1 cellular context compared by ENCODE assay signal in genomic region chr11:118673361-118674093, GRCh38.
TF ChIP-seq lines count a peak whose summit lies in the region.

No MANE protein-coding gene starts in this region.

TF ChIP-seq in HepG2, 621 proteins besides CTCF, POLR2A, EP300 and RAD21 (continued from another document and continues in another):
- no peak for TF ChIP-seq USF2 (IDR thresholded peaks at IDR 0.05; ENCODE audit: low read depth, low read length)
- TF ChIP-seq USF2 (CRISPR knock-in tag; IDR thresholded peaks at IDR 0.05; ENCODE audit: borderline replicate concordance) = no peak
- TF ChIP-seq ZNF44 (CRISPR knock-in tag; IDR thresholded peaks at IDR 0.05) = 0 out of 2 replicates have a peak, but pooled peaks have one; percentile 27
- TF ChIP-seq ZNF564 (CRISPR knock-in tag; IDR thresholded peaks at IDR 0.05) = no peak
- TF ChIP-seq FOXK1 (CRISPR knock-in tag; IDR thresholded peaks at IDR 0.05; ENCODE audit: borderline replicate concordance, low read depth) = no peak
- TF ChIP-seq ZNF674 (CRISPR knock-in tag; IDR thresholded peaks at IDR 0.05; ENCODE audit: low read depth) = no peak
- TF ChIP-seq KAT2B (IDR thresholded peaks at IDR 0.05; ENCODE audit: borderline replicate concordance, low read depth, low read length) = no peak
- no peak for TF ChIP-seq ATM (IDR thresholded peaks at IDR 0.05; ENCODE audit: borderline replicate concordance)
- TF ChIP-seq BCL3 (CRISPR knock-in tag; IDR thresholded peaks at IDR 0.05) = no peak
- peak; percentile 38; the same call in 1 of the 2 replicates for TF ChIP-seq PATZ1 (CRISPR knock-in tag; IDR thresholded peaks at IDR 0.05)
- TF ChIP-seq ZFX (CRISPR knock-in tag; IDR thresholded peaks at IDR 0.05; ENCODE audit: low read depth) = peak; percentile 56
- TF ChIP-seq SETDB1 (CRISPR knock-in tag; IDR thresholded peaks at IDR 0.05; ENCODE audit: borderline replicate concordance) = no peak
- no peak for TF ChIP-seq EZH2 (conservative IDR thresholded peaks at IDR 0.05; ENCODE audit: low read depth, low read length)
- no peak for TF ChIP-seq ZNF318 (CRISPR knock-in tag; IDR thresholded peaks at IDR 0.05)
- no peak for TF ChIP-seq TIGD3 (CRISPR knock-in tag; IDR thresholded peaks at IDR 0.05; ENCODE audit: borderline replicate concordance)
- TF ChIP-seq ZNF644 (CRISPR knock-in tag; IDR thresholded peaks at IDR 0.05; ENCODE audit: low read depth) = peak; percentile 84
- TF ChIP-seq ARID5B (CRISPR knock-in tag; IDR thresholded peaks at IDR 0.05) = peak; percentile 83
- no peak for TF ChIP-seq HIC2 (CRISPR knock-in tag; IDR thresholded peaks at IDR 0.05; ENCODE audit: low read depth)
- TF ChIP-seq ZNF569 (CRISPR knock-in tag; IDR thresholded peaks at IDR 0.05; ENCODE audit: borderline replicate concordance) = no peak
- no peak for TF ChIP-seq ZNF326 (CRISPR knock-in tag; IDR thresholded peaks at IDR 0.05; ENCODE audit: borderline replicate concordance)
- no peak for TF ChIP-seq HOXA5 (CRISPR knock-in tag; IDR thresholded peaks at IDR 0.05)
- no peak for TF ChIP-seq ZNF605 (CRISPR knock-in tag; IDR thresholded peaks at IDR 0.05)
- no peak for TF ChIP-seq SIN3B (IDR thresholded peaks at IDR 0.05; ENCODE audit: low read length)
- TF ChIP-seq MYNN (CRISPR knock-in tag; IDR thresholded peaks at IDR 0.05; ENCODE audit: low read depth) = no peak
- TF ChIP-seq SP5 (CRISPR knock-in tag; IDR thresholded peaks at IDR 0.05; ENCODE audit: borderline replicate concordance, low read depth) = no peak; the same call in 1 of the 2 replicates
- no peak for TF ChIP-seq ZNF740 (CRISPR knock-in tag; IDR thresholded peaks at IDR 0.05)
- peak; percentile 41; the same call in 1 of the 2 replicates for TF ChIP-seq IKZF5 (CRISPR knock-in tag; IDR thresholded peaks at IDR 0.05)
- TF ChIP-seq PREB (CRISPR knock-in tag; IDR thresholded peaks at IDR 0.05) = no peak
- no peak for TF ChIP-seq ZNF552 (CRISPR knock-in tag; IDR thresholded peaks at IDR 0.05; ENCODE audit: borderline replicate concordance)
- no peak for TF ChIP-seq ATF1 (CRISPR knock-in tag; IDR thresholded peaks at IDR 0.05)
- TF ChIP-seq ZSCAN31 (CRISPR knock-in tag; IDR thresholded peaks at IDR 0.05; ENCODE audit: low read depth) = no peak
- no peak for TF ChIP-seq ZNF367 (CRISPR knock-in tag; IDR thresholded peaks at IDR 0.05; ENCODE audit: borderline replicate concordance)
- peak; percentile 57; the same call in 1 of the 2 replicates for TF ChIP-seq CBFB (CRISPR knock-in tag; IDR thresholded peaks at IDR 0.05)
